Comparison of ENCODE assay signal across 8 cellular contexts in genomic region chr17:41801374-41802062, GRCh38. TPM values are rescaled to one million over a fixed set of nuclear protein-coding genes. Genes with fewer than 3 reads are reported as not detected.
DNase-seq lines count a peak whose midpoint lies in the region; ATAC-seq, FAIRE-seq and TF ChIP-seq lines count a peak whose summit lies in the region.

No MANE protein-coding gene starts in this region.

- peaks cover 6% of the 10 kb centered on the region for H3K36me3 Mint-ChIP-seq in chondrocyte (ENCODE audit: low read depth)

- peak; percentile 94 for TF ChIP-seq CTCF in chondrocyte (IDR thresholded peaks at IDR 0.05)

- peaks cover 12% of the 10 kb centered on the region for H3K4me1 Mint-ChIP-seq in chondrocyte (ENCODE audit: low read depth)

- H3K9me3 Mint-ChIP-seq in chondrocyte (ENCODE audit: low read depth) = no peaks in the 10 kb centered on the region

- H3K27ac Mint-ChIP-seq in chondrocyte (ENCODE audit: unreplicated experiment) = peak overlapping the region; percentile 10

- peak; percentile 88 for FAIRE-seq in GM18507 (lab: Jason Lieb, UNC)

- H3K27me3 Mint-ChIP-seq in chondrocyte (ENCODE audit: low read depth) = no peaks in the 10 kb centered on the region

- no peak for ATAC-seq in HG03521 (IDR thresholded peaks at IDR 0.05; ENCODE audit: unreplicated experiment)

- DNase-seq in 8988T = peak; percentile 59
- peak; percentile 70 for DNase-seq in GM18507 (ENCODE audit: extremely low spot score, insufficient read length, low read depth)
- peak; percentile 55 for DNase-seq in NCI-H2196 (lab: John Stamatoyannopoulos, UW; ENCODE audit: unreplicated experiment)
- DNase-seq in activated CD4-positive, alpha-beta T cell treated with anti-CD3 and anti-CD28 coated beads for 1 hour = peak; percentile 64
- no peak for DNase-seq in chondrocyte (ENCODE audit: low spot score)
- DNase-seq in left kidney (ENCODE audit: low read depth, low spot score) = peak; percentile 98
- DNase-seq in stimulated activated CD4-positive, alpha-beta T cell treated with anti-CD3 and anti-CD28 coated beads, Interleukin-2, amount 100 ng/mL, for 48 hours = peak; percentile 73 to 74

- no peak overlapping the region for H3K4me3 Mint-ChIP-seq in chondrocyte (ENCODE audit: unreplicated experiment)

RNA-seq across cellular contexts. Expression of gene P3H4, which starts 10.2 kb away (rescaled TPM):
- 83.8 to 109 TPM (median 84.8 TPM) in 3 replicates for total RNA-seq in chondrocyte

RNA-seq across cellular contexts. Expression of gene FKBP10, which starts 11.3 kb away (rescaled TPM):
- total RNA-seq in chondrocyte = 557 to 584 TPM (median 567 TPM) in 3 replicates

RNA-seq across cellular contexts. Expression of gene JUP, which starts 15.0 kb away (rescaled TPM):
- total RNA-seq in chondrocyte = 8.1 to 22.0 TPM (median 18.8 TPM) in 3 replicates

RNA-seq across cellular contexts. Expression of gene NT5C3B, which starts 34.5 kb away (rescaled TPM):
- 39.8 to 52.4 TPM (median 47.8 TPM) in 3 replicates for total RNA-seq in chondrocyte

RNA-seq across cellular contexts. Expression of gene KLHL10, which starts 36.1 kb away (rescaled TPM):
- 0.67 TPM in 1 of 3 replicates, not detected in the others for total RNA-seq in chondrocyte
